10 cellular contexts compared by ENCODE assay signal in the genomic region with DNA sequence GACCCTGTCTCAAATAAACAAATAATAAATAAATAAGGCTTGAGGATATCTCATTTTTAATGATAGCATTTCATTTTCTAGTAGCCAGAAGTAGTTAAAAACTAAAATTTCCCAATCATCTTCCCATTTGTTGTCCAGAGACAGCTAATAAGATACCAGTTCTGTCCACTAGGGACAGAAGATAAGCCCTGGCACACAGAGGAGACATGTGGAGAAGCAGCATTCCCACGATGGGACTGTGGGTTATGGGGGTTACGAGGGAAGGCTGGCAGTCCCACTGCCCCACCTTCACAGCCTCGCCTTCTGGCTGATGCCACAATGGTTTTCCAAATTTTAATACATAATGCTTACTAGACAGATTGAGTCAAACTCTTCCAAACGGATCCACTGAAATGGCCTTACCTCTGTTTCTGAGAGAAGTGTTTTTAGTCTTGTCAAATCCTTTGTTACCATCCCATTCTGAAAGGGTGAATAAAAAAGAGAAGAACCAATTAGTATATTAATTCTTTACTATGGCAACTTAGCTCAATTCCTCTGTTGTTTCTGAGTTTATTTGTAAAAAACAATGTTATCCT. TPM values are rescaled to one million over a fixed set of nuclear protein-coding genes. Genes with fewer than 3 reads are reported as not detected.
DNase-seq lines count a peak whose midpoint lies in the region; ATAC-seq and TF ChIP-seq lines count a peak whose summit lies in the region.
"Had no signal": no experiment of that assay in that cellular context is flagged by ENCODE, and none has a peak within 500 bp of the region (broad histone marks: within the 10 kb centered on the region; RNA-seq: fewer than 3 reads in every experiment).

No MANE protein-coding gene starts in this region.

- H3K27me3 Mint-ChIP-seq in activated CD4-positive, alpha-beta memory T cell treated with anti-CD3 and anti-CD28 coated beads, Interleukin-2, amount 10 ng/mL, durations not matched to agents 7 days and 5 days = no peaks in the 10 kb centered on the region
- H3K27me3 Mint-ChIP-seq: naive thymus-derived CD8-positive, alpha-beta T cell had no signal

- H3K9me3 ChIP-seq in osteoblast (ENCODE audit: low read depth, low read length) = no peaks in the 10 kb centered on the region

- H3K4me2 ChIP-seq in osteoblast (ENCODE audit: insufficient read depth, low read length) = no peak overlapping the region

- no peaks in the 10 kb centered on the region for H3K27me3 ChIP-seq in osteoblast (ENCODE audit: insufficient read depth, low read length)

- peaks cover 20% of the 10 kb centered on the region for H3K36me3 ChIP-seq in osteoblast (ENCODE audit: insufficient read depth, low read length)

- no peak overlapping the region for H3K4me3 Mint-ChIP-seq in activated CD4-positive, alpha-beta memory T cell treated with anti-CD3 and anti-CD28 coated beads, Interleukin-2, amount 10 ng/mL, durations not matched to agents 7 days and 5 days
- H3K4me3 Mint-ChIP-seq: naive thymus-derived CD8-positive, alpha-beta T cell had no signal

- CTCF ChIA-PET in activated CD4-positive, alpha-beta memory T cell treated with anti-CD3 and anti-CD28 coated beads, Interleukin-2, amount 10 ng/mL, durations not matched to agents 7 days and 5 days (lab: Charles Lee) = interaction anchor here (1.1 to 2.9 kb wide), 9 partner anchors 11 to 88 kb away, joined by 3 to 9 read pairs (median 3); no protein-coding TSS in a partner anchor

- H3K36me3 Mint-ChIP-seq in activated CD4-positive, alpha-beta memory T cell treated with anti-CD3 and anti-CD28 coated beads, Interleukin-2, amount 10 ng/mL, durations not matched to agents 7 days and 5 days (ENCODE audit: low read depth) = peaks cover 70% of the 10 kb centered on the region

- no peak overlapping the region for H2AFZ ChIP-seq in osteoblast (ENCODE audit: low read length)

- H4K20me1 ChIP-seq in osteoblast (ENCODE audit: insufficient read depth, low read length) = no peaks in the 10 kb centered on the region

- TF ChIP-seq CTCF in cardiac fibroblast (IDR thresholded peaks at IDR 0.05; ENCODE audit: low read depth, low read length) (peak; percentile 62), osteoblast (IDR thresholded peaks at IDR 0.05; ENCODE audit: extremely low read depth, low read depth, low read length) (peak; percentile 46)

- peaks cover 9% of the 10 kb centered on the region for H3K4me1 Mint-ChIP-seq in activated CD4-positive, alpha-beta memory T cell treated with anti-CD3 and anti-CD28 coated beads, Interleukin-2, amount 10 ng/mL, durations not matched to agents 7 days and 5 days

- POLR2A ChIA-PET in activated CD4-positive, alpha-beta memory T cell treated with anti-CD3 and anti-CD28 coated beads, Interleukin-2, amount 10 ng/mL, durations not matched to agents 7 days and 5 days (lab: Charles Lee) = interaction anchor here (1.1 kb wide), 1 partner anchor 8 kb away, joined by 4 read pairs; no protein-coding TSS in a partner anchor

- no peak for ATAC-seq in GM21381 (IDR thresholded peaks at IDR 0.05; ENCODE audit: unreplicated experiment)
- ATAC-seq: naive thymus-derived CD8-positive, alpha-beta T cell had no signal

- H3K27ac Mint-ChIP-seq in activated CD4-positive, alpha-beta memory T cell treated with anti-CD3 and anti-CD28 coated beads, Interleukin-2, amount 10 ng/mL, durations not matched to agents 7 days and 5 days = no peak overlapping the region

- H3K9me3 Mint-ChIP-seq in activated CD4-positive, alpha-beta memory T cell treated with anti-CD3 and anti-CD28 coated beads, Interleukin-2, amount 10 ng/mL, durations not matched to agents 7 days and 5 days = peaks cover 6% of the 10 kb centered on the region

- H3K4me1 ChIP-seq in osteoblast (ENCODE audit: insufficient read depth, low read length) = no peaks in the 10 kb centered on the region

- H3K79me2 ChIP-seq in osteoblast (ENCODE audit: insufficient read depth, low read length) = peaks cover 11% of the 10 kb centered on the region

- DNase-seq in DMS 273 (lab: John Stamatoyannopoulos, UW; ENCODE audit: unreplicated experiment) (peak; percentile 42), DMS 273 treated with DMSO at 0.1 percent for 48 hours (lab: John Stamatoyannopoulos, UW) (no peak), Kasumi-1 (lab: John Stamatoyannopoulos, UW) (peak; percentile 26 to 74), cardiac fibroblast (ENCODE audit: low read depth in 2 of 2) (peak in 1 of 2 donors; percentile 29), osteoblast (ENCODE audit: insufficient read length, low spot score, missing footprints) (peak; percentile 43), superior temporal gyrus (ENCODE audit: extremely low spot score) (no peak)
- DNase-seq in activated CD4-positive, alpha-beta memory T cell treated with anti-CD3 and anti-CD28 coated beads, Interleukin-2, amount 10 ng/mL, durations not matched to agents 7 days and 5 days = no peak
- DNase-seq: activated CD4-positive, alpha-beta T cell treated with anti-CD3 and anti-CD28 coated beads for 4 hours; naive thymus-derived CD8-positive, alpha-beta T cell had no signal

- no peak overlapping the region for H3K4me3 ChIP-seq in cardiac fibroblast (replicated peaks in 1 of 2; ENCODE audit: low read depth in 2 of 2, low read length in 2 of 2)
- no peak overlapping the region for H3K4me3 ChIP-seq in osteoblast (ENCODE audit: insufficient read depth, low read length)

- H3K27ac ChIP-seq in osteoblast (ENCODE audit: low read depth, low read length) = no peak overlapping the region

RNA-seq across cellular contexts. Expression of gene HELZ, which starts 44.2 kb away (rescaled TPM):
- total RNA-seq in osteoblast = 44.8 and 56.8 TPM in 2 replicates
- 100 to 1,000 TPM in 1 of 2 experiments, 10 to 100 TPM in 1; 98.2 to 109 TPM for total RNA-seq in activated CD4-positive, alpha-beta memory T cell treated with anti-CD3 and anti-CD28 coated beads, Interleukin-2, amount 10 ng/mL, durations not matched to agents 7 days and 5 days

Comparison
In these comparisons a context has a peak if more than half of its experiments do, and no peak if none do; other contexts are left out.
1. DNase-seq: peak in DMS 273 (single experiment), Kasumi-1 (2 of 2) and osteoblast (single experiment); none in DMS 273 treated with DMSO at 0.1 percent for 48 hours (single experiment), superior temporal gyrus (single experiment) and activated CD4-positive, alpha-beta memory T cell treated with anti-CD3 and anti-CD28 coated beads, Interleukin-2, amount 10 ng/mL, durations not matched to agents 7 days and 5 days (single experiment).